Comparison of ENCODE assay signal across 1 cellular context in the genomic region with DNA sequence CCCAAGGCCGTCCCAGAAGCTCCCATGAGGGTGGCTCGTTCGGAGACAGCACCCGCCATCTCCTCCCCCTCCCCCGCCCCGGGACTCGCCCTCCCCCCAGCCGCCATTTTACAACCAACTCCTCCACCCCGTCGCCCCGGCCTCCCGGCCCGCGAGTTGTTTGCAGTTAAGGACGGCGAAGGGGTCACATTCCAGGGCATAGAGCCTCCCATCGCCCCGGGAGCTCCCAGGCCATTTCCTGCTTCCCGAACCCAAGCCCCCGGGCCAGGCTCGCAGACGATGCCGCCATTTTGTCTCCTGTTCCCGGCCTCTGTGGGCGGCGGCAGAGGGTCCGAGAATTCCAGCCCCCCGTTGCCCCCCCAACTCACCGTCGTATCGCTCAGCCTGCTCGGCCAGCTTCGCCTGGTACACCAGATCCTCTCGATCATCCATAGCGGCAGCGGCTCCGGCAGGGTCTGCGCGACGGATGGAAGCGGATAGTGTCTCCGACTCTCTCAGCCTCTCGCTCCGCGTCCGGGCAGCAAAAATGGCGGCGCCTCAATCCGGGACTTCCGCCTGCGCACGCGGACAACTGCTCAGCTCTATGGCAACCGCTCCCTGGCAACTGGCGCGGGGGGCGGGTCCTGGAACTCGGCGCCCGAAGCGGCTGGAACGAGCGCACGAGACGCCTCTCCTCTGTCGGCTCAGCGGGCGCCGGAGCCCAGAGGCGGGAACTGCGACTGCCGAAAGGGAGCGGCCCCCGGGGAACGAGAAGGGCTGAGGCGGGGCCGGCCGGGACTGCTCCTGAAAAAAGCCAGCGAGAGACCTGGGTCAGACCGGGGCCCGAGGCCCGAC.
A peak's percentile ranks its signal among the peaks of the same experiment; 100 is the strongest.
TF ChIP-seq lines count a peak whose summit lies in the region.

A gene (minus strand): TSS at position 544 of the 834 bp plus-strand sequence. CDS start 112 bp downstream, at position 432.

TF ChIP-seq in H1, 55 proteins besides CTCF, POLR2A, EP300 and RAD21:
- TF ChIP-seq TAF1 (IDR thresholded peaks at IDR 0.05; ENCODE audit: low read depth, low read length) (peak; percentile 97), JUND (IDR thresholded peaks at IDR 0.05; ENCODE audit: low read length) (peak; percentile 56; the same call in 1 of the 2 replicates), PHF8 (conservative IDR thresholded peaks at IDR 0.05; ENCODE audit: low read depth, low read length) (peak; percentile 90), TAF7 (optimal IDR thresholded peaks at IDR 0.05; ENCODE audit: borderline replicate concordance, low read depth, low read length) (peak; percentile 98), CBX8 (IDR thresholded peaks at IDR 0.05; ENCODE audit: borderline replicate concordance, low read depth, low read length) (no peak), NRF1 (IDR thresholded peaks at IDR 0.05; ENCODE audit: low read depth, low read length) (peak; percentile 45), SP4 (IDR thresholded peaks at IDR 0.05; ENCODE audit: low read length) (no peak; the same call in 1 of the 2 replicates), SIN3A (conservative IDR thresholded peaks at IDR 0.05 in 1 of 2, IDR thresholded peaks at IDR 0.05 in 1 of 2; ENCODE audit: low read depth in 1 of 2, low read length in 2 of 2) (peak in 1 of 2 experiments; percentile 88; a peak in 3 of 4 replicates), TEAD4 (IDR thresholded peaks at IDR 0.05; ENCODE audit: low read depth, low read length) (peak; percentile 67), YY1 (IDR thresholded peaks at IDR 0.05; ENCODE audit: low read depth, low read length) (peak; percentile 95), SP1 (IDR thresholded peaks at IDR 0.05; ENCODE audit: low read depth, low read length) (0 out of 2 replicates have a peak, but pooled peaks have one; percentile 4), BCL11A (IDR thresholded peaks at IDR 0.05; ENCODE audit: low read depth in 2 of 2, low read length in 2 of 2) (no peak), SAP30 (IDR thresholded peaks at IDR 0.05; ENCODE audit: insufficient read depth, insufficient replicate concordance, low read length) (no peak), HDAC6 (IDR thresholded peaks at IDR 0.05; ENCODE audit: low read depth, low read length) (no peak), ZNF274 (IDR thresholded peaks at IDR 0.05; ENCODE audit: borderline replicate concordance, extremely low read depth, low read length) (no peak), POLR2AphosphoS5 (IDR thresholded peaks at IDR 0.05; ENCODE audit: low read depth, low read length) (peak; percentile 96), KDM4A (IDR thresholded peaks at IDR 0.05; ENCODE audit: low read depth, low read length, severe bottlenecking) (peak; percentile 30), GTF2F1 (IDR thresholded peaks at IDR 0.05; ENCODE audit: borderline replicate concordance, low read depth, low read length) (peak; percentile 82; the same call in 1 of the 2 replicates), SRF (IDR thresholded peaks at IDR 0.05; ENCODE audit: low read depth, low read length) (no peak), HDAC2 (IDR thresholded peaks at IDR 0.05; ENCODE audit: borderline replicate concordance in 1 of 2, low read depth in 2 of 2, low read length in 2 of 2) (0 out of 4 replicates have a peak, but pooled peaks of 1 of the 2 experiments have one; percentile 38), CEBPB (IDR thresholded peaks at IDR 0.05; ENCODE audit: low read depth, low read length) (no peak), ASH2L (IDR thresholded peaks at IDR 0.05; ENCODE audit: low read length) (peak; percentile 71), BACH1 (IDR thresholded peaks at IDR 0.05; ENCODE audit: low read length) (no peak), TBP (IDR thresholded peaks at IDR 0.05; ENCODE audit: low read depth, low read length) (peak; percentile 95), SP2 (IDR thresholded peaks at IDR 0.05; ENCODE audit: low read length) (no peak), EZH2 (IDR thresholded peaks at IDR 0.05; ENCODE audit: low read depth, low read length, severe bottlenecking) (no peak), KDM1A (IDR thresholded peaks at IDR 0.05; ENCODE audit: borderline replicate concordance, low read length) (peak; percentile 74; the same call in 1 of the 2 replicates)
- TF ChIP-seq, protein P1, sequence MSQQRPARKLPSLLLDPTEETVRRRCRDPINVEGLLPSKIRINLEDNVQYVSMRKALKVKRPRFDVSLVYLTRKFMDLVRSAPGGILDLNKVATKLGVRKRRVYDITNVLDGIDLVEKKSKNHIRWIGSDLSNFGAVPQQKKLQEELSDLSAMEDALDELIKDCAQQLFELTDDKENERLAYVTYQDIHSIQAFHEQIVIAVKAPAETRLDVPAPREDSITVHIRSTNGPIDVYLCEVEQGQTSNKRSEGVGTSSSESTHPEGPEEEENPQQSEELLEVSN (IDR thresholded peaks at IDR 0.05): peak; percentile 75; the same call in 1 of the 2 replicates
- TF ChIP-seq, protein P2, sequence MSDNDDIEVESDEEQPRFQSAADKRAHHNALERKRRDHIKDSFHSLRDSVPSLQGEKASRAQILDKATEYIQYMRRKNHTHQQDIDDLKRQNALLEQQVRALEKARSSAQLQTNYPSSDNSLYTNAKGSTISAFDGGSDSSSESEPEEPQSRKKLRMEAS (IDR thresholded peaks at IDR 0.05): peak; percentile 87
TF ChIP-seq in H1: peak in this region for 18.
